9 cellular contexts compared by ENCODE assay signal in genomic region chr5:17056056-17056690, GRCh38.
DNase-seq lines count a peak whose midpoint lies in the region; ATAC-seq, FAIRE-seq and TF ChIP-seq lines count a peak whose summit lies in the region.
"Had no signal": no experiment of that assay in that cellular context is flagged by ENCODE, and none has a peak within 500 bp of the region (broad histone marks: within the 10 kb centered on the region; RNA-seq: fewer than 3 reads in every experiment).

No MANE protein-coding gene starts in this region.

- H3K79me2 ChIP-seq in endothelial cell of umbilical vein (ENCODE audit: control insufficient read depth, insufficient read depth, low read length) = no peaks in the 10 kb centered on the region

- CTCF ChIA-PET in endothelial cell of umbilical vein (lab: Charles Lee) = interaction anchor here (0.9 to 3.2 kb wide), 7 partner anchors 10 to 265 kb away, joined by 3 to 12 read pairs (median 3); no protein-coding TSS in a partner anchor

- H4K20me1 ChIP-seq in endothelial cell of umbilical vein (replicated peaks; ENCODE audit: control insufficient read depth, extremely low read depth, insufficient read depth, low read length) = no peaks in the 10 kb centered on the region

- H2AFZ ChIP-seq in endothelial cell of umbilical vein (ENCODE audit: low read depth, low read length) = no peak overlapping the region

- no peaks in the 10 kb centered on the region for H3K9me3 ChIP-seq in endothelial cell of umbilical vein (replicated peaks; ENCODE audit: control insufficient read depth, insufficient read depth, low read length)
- H3K9me3 ChIP-seq in mucosa of descending colon = no peaks in the 10 kb centered on the region

- dilution Hi-C loops in endothelial cell of umbilical vein (cut with MboI; ENCODE audit: extremely low pct_ligation_motif_present, low sequenced_read_pairs) = no loop called here

- no peaks in the 10 kb centered on the region for H3K36me3 ChIP-seq in endothelial cell of umbilical vein (ENCODE audit: control insufficient read depth in 2 of 2, extremely low read depth in 1 of 2, insufficient read depth in 2 of 2, low read length in 2 of 2)
- H3K36me3 ChIP-seq in mucosa of descending colon (ENCODE audit: low read depth) = no peaks in the 10 kb centered on the region
- no peaks in the 10 kb centered on the region for H3K36me3 ChIP-seq in H7 (replicated peaks; ENCODE audit: control insufficient read depth, insufficient read depth, low read length)

- no peaks in the 10 kb centered on the region for H3K9me1 ChIP-seq in endothelial cell of umbilical vein (replicated peaks; ENCODE audit: control insufficient read depth, extremely low read depth, insufficient read depth, low read length)

- H3K4me1 ChIP-seq in endothelial cell of umbilical vein (ENCODE audit: control insufficient read depth, extremely low read depth, insufficient read depth, low read length) (peaks cover 7% of the 10 kb centered on the region), mucosa of descending colon (ENCODE audit: low read depth) (no peaks in the 10 kb centered on the region)

- intact Hi-C loops in endothelial cell of umbilical vein (cut with micrococcal nuclease) = no loop called here
- intact Hi-C loops in mucosa of descending colon (cut with DNase I, micrococcal nuclease) = no loop called here

- TF ChIP-seq CTCF in endothelial cell of umbilical vein (IDR thresholded peaks at IDR 0.05; ENCODE audit: extremely low read depth in 1 of 2, insufficient read depth in 1 of 2, low read depth in 1 of 2, low read length in 2 of 2) (no peak), mucosa of descending colon (IDR thresholded peaks at IDR 0.05) (no peak)

- H3K4me3 ChIP-seq in endothelial cell of umbilical vein (replicated peaks in 1 of 3; ENCODE audit: insufficient read depth in 1 of 3, low read depth in 1 of 3, low read length in 3 of 3) (no peak overlapping the region), mucosa of descending colon (no peak overlapping the region), H7 (ENCODE audit: insufficient read depth, low read depth, low read length) (no peak overlapping the region)

- H3K27ac ChIP-seq in endothelial cell of umbilical vein (ENCODE audit: insufficient read depth, low read depth, low read length) = no peak overlapping the region

- no peak overlapping the region for H3K4me2 ChIP-seq in endothelial cell of umbilical vein (ENCODE audit: insufficient read depth, low read length)

- no peak for TF ChIP-seq POLR2A in endothelial cell of umbilical vein (IDR thresholded peaks at IDR 0.05; ENCODE audit: low read depth, low read length)

- BruUV-seq in endothelial cell of umbilical vein (replicated peaks; lab: Mats Ljungman, UMichigan) = no TSS peak

- POLR2A ChIA-PET in endothelial cell of umbilical vein (lab: Charles Lee) = no interaction called here

- peak; percentile 63 for FAIRE-seq in endothelial cell of umbilical vein (lab: Jason Lieb, UNC)

- H3K27me3 ChIP-seq in endothelial cell of umbilical vein (ENCODE audit: control insufficient read depth in 2 of 2, insufficient read depth in 2 of 2, low read length in 2 of 2) (no peaks in the 10 kb centered on the region), H7 (ENCODE audit: control insufficient read depth, insufficient read depth, low read length) (no peaks in the 10 kb centered on the region)

- H3K9ac ChIP-seq in endothelial cell of umbilical vein (replicated peaks; ENCODE audit: extremely low read depth, insufficient read depth, low read length) = no peak overlapping the region

- DNase-seq in Ammon's horn (ENCODE audit: low spot score) = peak; percentile 70
- DNase-seq in NCI-H1694 treated with DMSO at 0.1 percent for 48 hours (lab: John Stamatoyannopoulos, UW) = peak; percentile 45
- DNase-seq in endothelial cell of umbilical vein (ENCODE audit: low read depth, low spot score) = peak; percentile 39
- DNase-seq in mucosa of descending colon = peak in 1 of 3 donors; percentile 19
- no peak for DNase-seq in KG1 (lab: John Stamatoyannopoulos, UW)
- no peak for DNase-seq in SIG-M5 treated with dmso at 0.1 percent for 504 hours (lab: John Stamatoyannopoulos, UW; ENCODE audit: unreplicated experiment)
- DNase-seq in H7 = no peak
- DNase-seq: stimulated activated CD4-positive, alpha-beta T cell treated with anti-CD3 and anti-CD28 coated beads, Interleukin-12 subunit alpha, Interleukin-12 subunit beta, amount 100 ng/mL, for 4 hours had no signal

- peak; percentile 90 for ATAC-seq in mucosa of descending colon
- no peak for ATAC-seq in GM18498 (IDR thresholded peaks at IDR 0.05; ENCODE audit: unreplicated experiment)

TF ChIP-seq in endothelial cell of umbilical vein, 7 proteins besides CTCF, POLR2A, EP300 and RAD21:
- TF ChIP-seq MAX (IDR thresholded peaks at IDR 0.05; ENCODE audit: insufficient read depth, insufficient read length) = no peak
- TF ChIP-seq FOS (IDR thresholded peaks at IDR 0.05; ENCODE audit: borderline replicate concordance, insufficient read depth, low read length) = no peak
- TF ChIP-seq MYC (IDR thresholded peaks at IDR 0.05; ENCODE audit: low read depth, low read length) = no peak
- TF ChIP-seq POLR2AphosphoS5 (IDR thresholded peaks at IDR 0.05; ENCODE audit: insufficient read depth, low read depth, low read length) = no peak

Comparison
In these comparisons a context has a peak if more than half of its experiments do, and no peak if none do; other contexts are left out.
1. DNase-seq: peak in Ammon's horn (single experiment), NCI-H1694 treated with DMSO at 0.1 percent for 48 hours (single experiment) and endothelial cell of umbilical vein (single experiment); none in KG1 (single experiment), SIG-M5 treated with dmso at 0.1 percent for 504 hours (single experiment) and H7 (single experiment).